26 cellular contexts compared by ENCODE assay signal in genomic region chr13:89282241-89282640, GRCh38.
"Had no signal": no experiment of that assay in that cellular context is flagged by ENCODE, and none has a peak within 500 bp of the region (broad histone marks: within the 10 kb centered on the region; RNA-seq: fewer than 3 reads in every experiment).

No MANE protein-coding gene starts in this region.

- H3K27ac ChIP-seq: stomach, suprapubic skin, testis, thoracic aorta, thyroid gland, tibial artery, tibial nerve, transverse colon, upper lobe of left lung, upper lobe of right lung, uterus, vagina had no signal

- DNase-seq: stimulated activated CD4-positive, alpha-beta T cell treated with anti-CD3 and anti-CD28 coated beads, Interleukin-2, amount 100 ng/mL, for 48 hours; stimulated activated CD4-positive, alpha-beta T cell treated with anti-CD3 and anti-CD28 coated beads, Interleukin-4, amount 100 ng/mL, for 1 hour; stimulated activated CD4-positive, alpha-beta T cell treated with anti-CD3 and anti-CD28 coated beads, Interleukin-4, amount 100 ng/mL, for 24 hours; stimulated activated CD4-positive, alpha-beta T cell treated with anti-CD3 and anti-CD28 coated beads, Interleukin-4, amount 100 ng/mL, for 4 hours; stimulated activated CD8-positive, alpha-beta memory T cell treated with anti-CD3 and anti-CD28 coated beads, Interleukin-4, amount 100 ng/mL, for 48 hours; stimulated activated naive B cell treated with anti-CD40 and anti-IgM and Interleukin-4, amounts not matched to agents 10 μg/mL and 1 μg/mL and 100 μg/mL, for 72 hours; stimulated activated naive CD4-positive, alpha-beta T cell; stimulated activated naive CD4-positive, alpha-beta T cell treated with Interleukin-2 at 50 U/mL for 16 hours; stimulated activated naive CD8-positive, alpha-beta T cell treated with anti-CD3 and anti-CD28 coated beads, Interleukin-15, amount 100 ng/mL, for 72 hours; stimulated activated naive CD8-positive, alpha-beta T cell treated with anti-CD3 and anti-CD28 coated beads, Interleukin-15, Interleukin-2, amounts not matched to agents 100 U/mL and 50 U/mL, for 24 hours; stomach; substantia nigra; testis; thyroid gland; tibial artery; transverse colon; trophoblast cell; upper lobe of left lung; upper lobe of right lung; uterus had no signal

- H3K4me1 ChIP-seq: stomach, suprapubic skin, testis, thyroid gland, tibial artery, tibial nerve, transverse colon, upper lobe of left lung, upper lobe of right lung, uterus, vagina had no signal

- H3K4me3 ChIP-seq: stomach, suprapubic skin, testis, thoracic aorta, thyroid gland, tibial artery, tibial nerve, transverse colon, upper lobe of left lung, upper lobe of right lung, uterus, vagina had no signal

- H3K27me3 ChIP-seq: stomach, suprapubic skin, testis, thyroid gland, tibial artery, tibial nerve, transverse colon, upper lobe of left lung, upper lobe of right lung, uterus, vagina had no signal

- ATAC-seq: stimulated activated effector memory CD8-positive, alpha-beta T cell treated with anti-CD3 and anti-CD28 coated beads, Interleukin-12 subunit alpha, Interleukin-12 subunit beta, amount 100 ng/mL, for 72 hours; stimulated activated memory B cell treated with anti-CD40 and anti-IgM and Interleukin-4, amounts not matched to agents 10 μg/mL and 1 μg/mL and 100 μg/mL, for 72 hours; stimulated activated naive B cell treated with anti-CD40 and anti-IgM and Interleukin-4, amounts not matched to agents 10 μg/mL and 1 μg/mL and 100 μg/mL, for 72 hours; stimulated activated naive CD8-positive, alpha-beta T cell treated with anti-CD3 and anti-CD28 coated beads, Interleukin-15, amount 100 ng/mL, for 72 hours; stimulated activated naive CD8-positive, alpha-beta T cell treated with anti-CD3 and anti-CD28 coated beads, Interleukin-15, Interleukin-2, amounts not matched to agents 100 U/mL and 50 U/mL, for 24 hours; upper lobe of right lung had no signal

- H3K9me3 ChIP-seq: suprapubic skin, testis, thoracic aorta, thyroid gland, tibial nerve, transverse colon, upper lobe of right lung, uterus, vagina had no signal

- H3K36me3 ChIP-seq: stomach, suprapubic skin, thoracic aorta, thyroid gland, tibial artery, tibial nerve, transverse colon, upper lobe of left lung, upper lobe of right lung, uterus, vagina had no signal
